In the genomic region with DNA sequence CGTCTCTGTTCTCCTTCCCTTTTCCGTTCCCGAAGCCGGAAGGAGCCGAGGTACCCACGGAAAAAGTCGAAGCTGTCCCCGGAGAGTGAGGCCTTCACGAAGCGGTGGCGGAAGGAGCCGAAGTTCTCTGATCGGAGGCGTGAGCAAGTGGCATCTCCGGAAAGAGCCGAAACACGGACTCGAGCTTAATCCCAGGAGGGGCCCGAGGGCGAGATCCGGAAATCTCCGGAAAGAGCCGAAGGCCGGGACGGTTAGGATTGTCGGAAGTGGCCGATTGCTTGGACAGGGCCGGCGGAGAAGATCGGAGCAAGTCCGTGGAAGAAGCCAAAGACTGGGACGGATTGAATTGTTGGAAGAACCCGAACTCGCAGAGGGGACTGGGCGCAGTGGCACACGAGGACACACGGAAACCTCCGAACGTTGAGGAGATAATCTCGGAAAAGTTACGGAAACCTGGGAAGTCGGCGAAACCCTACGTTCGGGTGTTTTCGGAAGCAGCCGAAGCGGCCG, we compare ENCODE assay signal across 8 cellular contexts. TPM values are rescaled to one million over a fixed set of nuclear protein-coding genes. Genes with fewer than 3 reads are reported as not detected.
A peak's percentile ranks its signal among the peaks of the same experiment; 100 is the strongest.
DNase-seq lines count a peak whose midpoint lies in the region; ATAC-seq and TF ChIP-seq lines count a peak whose summit lies in the region.

No MANE protein-coding gene starts in this region.

- H3K27ac ChIP-seq in epithelial cell of prostate, result peak overlapping the region; percentile 98

- peak overlapping the region; percentile 91 for H3K4me3 ChIP-seq in mononuclear cell (ENCODE audit: low read length)

- peak; percentile 50 for ATAC-seq in GM21619 (IDR thresholded peaks at IDR 0.05; ENCODE audit: unreplicated experiment)

- H3K27ac Mint-ChIP-seq in activated T-cell treated with anti-CD3 and anti-CD28 coated beads, Interleukin-2, amount 50 U/mL, for 24 hours, result peak overlapping the region; percentile 98

- TF ChIP-seq RAD21 in Ishikawa (IDR thresholded peaks at IDR 0.05; ENCODE audit: low read depth), result no peak

- H3K27me3 Mint-ChIP-seq in activated T-cell treated with anti-CD3 and anti-CD28 coated beads, Interleukin-2, amount 50 U/mL, for 24 hours, result no peaks in the 10 kb centered on the region

- no peaks in the 10 kb centered on the region for H3K27me3 ChIP-seq in mononuclear cell (ENCODE audit: insufficient read depth, low read length)

- TF ChIP-seq EP300 in Ishikawa (IDR thresholded peaks at IDR 0.05; ENCODE audit: borderline replicate concordance), result no peak

- peaks cover 44% of the 10 kb centered on the region for H3K4me1 ChIP-seq in mononuclear cell (ENCODE audit: insufficient read depth, low read length)

- no peaks in the 10 kb centered on the region for H3K9me3 Mint-ChIP-seq in activated T-cell treated with anti-CD3 and anti-CD28 coated beads, Interleukin-2, amount 50 U/mL, for 24 hours

- DNase-seq in DMS 273 (lab: John Stamatoyannopoulos, UW; ENCODE audit: unreplicated experiment), result peak; percentile 100
- DNase-seq in OCI-M1 (lab: John Stamatoyannopoulos, UW), result peak; percentile 100
- no peak for DNase-seq in activated T-cell treated with anti-CD3 and anti-CD28 coated beads, Interleukin-2, amount 50 U/mL, for 24 hours
- DNase-seq in epithelial cell of prostate (ENCODE audit: low read depth, low spot score), result peak; percentile 95
- peak; percentile 92 to 96 for DNase-seq in stimulated activated CD8-positive, alpha-beta memory T cell treated with anti-CD3 and anti-CD28 coated beads, Interleukin-2, amount 100 ng/mL, for 1 hour (ENCODE audit: low read depth in 2 of 2)

- H3K4me1 Mint-ChIP-seq in activated T-cell treated with anti-CD3 and anti-CD28 coated beads, Interleukin-2, amount 50 U/mL, for 24 hours (ENCODE audit: low read depth), result peaks cover 44% of the 10 kb centered on the region

- no peaks in the 10 kb centered on the region for H3K9me3 ChIP-seq in mononuclear cell (ENCODE audit: low read depth, low read length)

- H3K4me3 Mint-ChIP-seq in activated T-cell treated with anti-CD3 and anti-CD28 coated beads, Interleukin-2, amount 50 U/mL, for 24 hours, result peak overlapping the region; percentile 93

- peaks cover 64% of the 10 kb centered on the region for H3K36me3 Mint-ChIP-seq in activated T-cell treated with anti-CD3 and anti-CD28 coated beads, Interleukin-2, amount 50 U/mL, for 24 hours (ENCODE audit: low read depth)

TF ChIP-seq in Ishikawa, 13 proteins besides CTCF, POLR2A, EP300 and RAD21:
- 0 out of 2 replicates have a peak, but pooled peaks have one; percentile 40 for TF ChIP-seq TAF1 (IDR thresholded peaks at IDR 0.05; ENCODE audit: low read depth)
- no peak for TF ChIP-seq TEAD4 (IDR thresholded peaks at IDR 0.05)
- TF ChIP-seq, protein P1, sequence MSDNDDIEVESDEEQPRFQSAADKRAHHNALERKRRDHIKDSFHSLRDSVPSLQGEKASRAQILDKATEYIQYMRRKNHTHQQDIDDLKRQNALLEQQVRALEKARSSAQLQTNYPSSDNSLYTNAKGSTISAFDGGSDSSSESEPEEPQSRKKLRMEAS (IDR thresholded peaks at IDR 0.05), result no peak
- TF ChIP-seq, protein P2, sequence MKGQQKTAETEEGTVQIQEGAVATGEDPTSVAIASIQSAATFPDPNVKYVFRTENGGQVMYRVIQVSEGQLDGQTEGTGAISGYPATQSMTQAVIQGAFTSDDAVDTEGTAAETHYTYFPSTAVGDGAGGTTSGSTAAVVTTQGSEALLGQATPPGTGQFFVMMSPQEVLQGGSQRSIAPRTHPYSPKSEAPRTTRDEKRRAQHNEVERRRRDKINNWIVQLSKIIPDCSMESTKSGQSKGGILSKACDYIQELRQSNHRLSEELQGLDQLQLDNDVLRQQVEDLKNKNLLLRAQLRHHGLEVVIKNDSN (IDR thresholded peaks at IDR 0.05), result no peak
TF ChIP-seq in Ishikawa: peak in this region for 1.

RNA-seq across cellular contexts. Expression of a gene that starts 0.5 kb away (rescaled TPM):
- 55.6 TPM for total RNA-seq in mononuclear cell

RNA-seq across cellular contexts. Expression of a gene that starts 6.4 kb away (rescaled TPM):
- total RNA-seq in mononuclear cell, result 1.9 TPM

RNA-seq across cellular contexts. Expression of a gene that starts 10.9 kb away (rescaled TPM):
- total RNA-seq in mononuclear cell, result 19.0 TPM

RNA-seq across cellular contexts. Expression of a gene that starts 13.6 kb away (rescaled TPM):
- total RNA-seq in mononuclear cell, result 14.4 TPM

RNA-seq across cellular contexts. Expression of a gene that starts 20.6 kb away (rescaled TPM):
- 23.5 TPM for total RNA-seq in mononuclear cell
